ENCODE assay signal across 12 cellular contexts in the genomic region with DNA sequence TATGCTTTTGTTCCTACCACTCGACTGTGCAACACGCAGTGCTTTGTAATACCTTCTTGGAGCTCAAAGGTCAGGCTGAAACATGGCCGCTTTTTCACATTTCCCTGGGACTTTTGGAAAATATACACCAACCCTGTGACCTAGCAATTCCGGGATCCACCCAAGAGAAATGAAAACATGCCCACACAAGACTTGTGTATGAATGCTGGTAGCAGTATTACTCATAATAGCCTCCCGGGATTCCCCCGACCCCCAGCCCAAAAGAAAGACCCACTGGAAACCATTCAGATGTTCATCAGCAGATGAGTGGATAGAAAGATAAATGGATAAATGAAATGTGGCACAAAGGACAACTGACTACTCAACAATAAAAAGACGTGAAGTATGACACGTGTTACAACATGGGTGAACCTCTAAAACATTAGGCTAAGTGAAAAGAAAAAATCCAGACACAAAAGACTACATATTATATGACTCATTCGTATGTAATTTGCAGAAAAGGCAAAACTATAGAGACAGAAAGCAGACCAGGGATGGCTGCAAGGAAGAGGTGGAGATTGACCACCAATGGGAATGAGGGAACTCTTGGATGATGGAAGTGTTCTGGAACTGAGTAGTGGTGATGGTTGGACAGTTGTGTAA.
DNase-seq lines count a peak whose midpoint lies in the region; ATAC-seq, FAIRE-seq and TF ChIP-seq lines count a peak whose summit lies in the region.
"Had no signal": no experiment of that assay in that cellular context is flagged by ENCODE, and none has a peak within 500 bp of the region (broad histone marks: within the 10 kb centered on the region; RNA-seq: fewer than 3 reads in every experiment).

No MANE protein-coding gene starts in this region.

- ATAC-seq in esophagus mucosa = peak; percentile 81
- no peak for ATAC-seq in GM21825 (IDR thresholded peaks at IDR 0.05; ENCODE audit: unreplicated experiment)

- no peak overlapping the region for H3K4me3 ChIP-seq in skeletal muscle cell (ENCODE audit: low read depth, low read length)
- H3K4me3 ChIP-seq: esophagus muscularis mucosa, K562 had no signal

- TF ChIP-seq POLR2A in GM12891 (IDR thresholded peaks at IDR 0.05; ENCODE audit: low read depth, low read length) = no peak

- FAIRE-seq in RCC 7860 (lab: Jason Lieb, UNC) = no peak
- no peak for FAIRE-seq in GM12891 (lab: Jason Lieb, UNC)
- FAIRE-seq: K562 had no signal

- DNase-seq in DMS53 (lab: John Stamatoyannopoulos, UW) = peak; percentile 2
- no peak for DNase-seq in DMS53 treated with DMSO at 0.1 percent for 48 hours (lab: John Stamatoyannopoulos, UW; ENCODE audit: unreplicated experiment)
- peak; percentile 65 for DNase-seq in RCC 7860 (ENCODE audit: low spot score)
- DNase-seq in skeletal muscle cell (ENCODE audit: low read depth) = peak; percentile 56
- DNase-seq in GM12891 (ENCODE audit: insufficient read length, low spot score) = no peak
- DNase-seq in midbrain (lab: John Stamatoyannopoulos, UW) = no peak
- DNase-seq: activated effector memory CD4-positive, alpha-beta T cell treated with Interleukin-2 at 50 U/mL for 16 hours; NCI-H446 treated with DMSO at 0.1 percent for 48 hours had no signal

TF ChIP-seq in GM12891, 5 proteins besides CTCF, POLR2A, EP300 and RAD21:
- TF ChIP-seq POLR2AphosphoS5 (IDR thresholded peaks at IDR 0.05; ENCODE audit: low read depth, low read length) (no peak), POU2F2 (IDR thresholded peaks at IDR 0.05; ENCODE audit: low read depth, low read length) (no peak), PAX5 (IDR thresholded peaks at IDR 0.05; ENCODE audit: insufficient read depth, low read length, severe bottlenecking) (no peak), SPI1 (IDR thresholded peaks at IDR 0.05; ENCODE audit: low read depth, low read length) (no peak), TAF1 (IDR thresholded peaks at IDR 0.05; ENCODE audit: low read depth, low read length) (no peak)

Comparison
In these comparisons a context has a peak if more than half of its experiments do, and no peak if none do; other contexts are left out.
1. DNase-seq: peak in DMS53 (single experiment), RCC 7860 (single experiment) and skeletal muscle cell (single experiment); none in DMS53 treated with DMSO at 0.1 percent for 48 hours (single experiment), GM12891 (single experiment) and midbrain (single experiment).